Comparison of ENCODE assay signal across 8 cellular contexts in genomic region chr9:37464006-37464405, GRCh38. TPM values are rescaled to one million over a fixed set of nuclear protein-coding genes. Genes with fewer than 3 reads are reported as not detected.
DNase-seq lines count a peak whose midpoint lies in the region; ATAC-seq, FAIRE-seq and TF ChIP-seq lines count a peak whose summit lies in the region.

No MANE protein-coding gene starts in this region.

- DNase-seq in left ventricle myocardium inferior (no peak), cardiac septum (ENCODE audit: low spot score) (no peak), K562 (ENCODE audit: extremely low read depth in 1 of 4, low spot score in 3 of 4) (no peak), mesenchymal stem cell (peak; percentile 32), uterus (no peak), NCI-H2029 (lab: John Stamatoyannopoulos, UW) (no peak), NCI-H748 (lab: John Stamatoyannopoulos, UW; ENCODE audit: unreplicated experiment) (no peak), hepatic stellate cell (ENCODE audit: low spot score) (no peak)

- H3K14ac ChIP-seq in mesenchymal stem cell (ENCODE audit: low read length in 2 of 2), result no peak overlapping the region

- TF ChIP-seq EP300 in K562 (IDR thresholded peaks at IDR 0.05; ENCODE audit: low read length), result no peak

- in situ Hi-C loops in K562 (cut with MboI), result no loop called here

- no peak overlapping the region for H3K23ac ChIP-seq in mesenchymal stem cell (ENCODE audit: low read length in 2 of 2)

- no peak for ATAC-seq in K562

- TF ChIP-seq RAD21 in K562 (CRISPR knock-in tag; conservative IDR thresholded peaks at IDR 0.05 in 1 of 2, IDR thresholded peaks at IDR 0.05 in 1 of 2), result no peak

- no peak overlapping the region for H2BK120ac ChIP-seq in mesenchymal stem cell (ENCODE audit: low read depth, low read length)

- intact Hi-C loops in left ventricle myocardium inferior (cut with micrococcal nuclease), result no loop called here
- intact Hi-C loops in cardiac septum (cut with DNase I), result no loop called here
- intact Hi-C loops in K562 (cut with micrococcal nuclease), result no loop called here
- intact Hi-C loops in uterus (cut with DNase I; ENCODE audit: low total_unique reads), result no loop called here

- H4K8ac ChIP-seq in mesenchymal stem cell (ENCODE audit: low read length), result no peak overlapping the region

- H2AK5ac ChIP-seq in mesenchymal stem cell (ENCODE audit: low read length, severe bottlenecking), result no peak overlapping the region

- H2AFZ ChIP-seq in K562 (ENCODE audit: low read depth, low read length), result no peak overlapping the region
- H2AFZ ChIP-seq in mesenchymal stem cell (ENCODE audit: low read depth, low read length), result no peak overlapping the region

- H3K4me2 ChIP-seq in K562 (ENCODE audit: insufficient read depth, low read length), result peak overlapping the region; percentile 91
- H3K4me2 ChIP-seq in mesenchymal stem cell (ENCODE audit: low read length, poor library complexity, severe bottlenecking), result peak overlapping the region; percentile 86

- POLR2A ChIA-PET in K562 (lab: Yijun Ruan, JAX), result interaction anchor here (0.6 to 6.0 kb wide), 4 partner anchors 12 to 643 kb away, joined by 3 to 65 read pairs (median 4); no protein-coding TSS in a partner anchor

- H2BK15ac ChIP-seq in mesenchymal stem cell (ENCODE audit: low read depth, poor library complexity, severe bottlenecking), result no peak overlapping the region

- H3K9me3 ChIP-seq in left ventricle myocardium inferior (replicated peaks), result no peaks in the 10 kb centered on the region
- H3K9me3 ChIP-seq in K562 (replicated peaks; ENCODE audit: control insufficient read depth, insufficient read depth, low read depth, low read length), result no peaks in the 10 kb centered on the region
- H3K9me3 ChIP-seq in mesenchymal stem cell (ENCODE audit: control insufficient read depth, low read length), result no peaks in the 10 kb centered on the region
- no peaks in the 10 kb centered on the region for H3K9me3 ChIP-seq in uterus

- peak overlapping the region; percentile 99 for H3K4me3 ChIP-seq in left ventricle myocardium inferior
- peak overlapping the region; percentile 65 for H3K4me3 ChIP-seq in K562
- H3K4me3 ChIP-seq in mesenchymal stem cell (ENCODE audit: insufficient read depth in 1 of 2, low read depth in 1 of 2, low read length in 2 of 2), result peak overlapping the region in 1 of 2 experiments; percentile 98
- H3K4me3 ChIP-seq in uterus, result peak overlapping the region; percentile 67 to 92

- no peaks in the 10 kb centered on the region for H4K20me1 ChIP-seq in K562 (replicated peaks; ENCODE audit: control insufficient read depth, insufficient read depth, low read length)

- peak overlapping the region; percentile 100 for H3K27ac ChIP-seq in left ventricle myocardium inferior (replicated peaks)
- peak overlapping the region; percentile 95; the same call in 2 of the 3 replicates for H3K27ac ChIP-seq in K562 (ENCODE audit: extremely low read depth, low read depth, low read length)
- no peak overlapping the region for H3K27ac ChIP-seq in mesenchymal stem cell (ENCODE audit: low read length, poor library complexity, severe bottlenecking)
- H3K27ac ChIP-seq in uterus, result peak overlapping the region in 1 of 2 donors; percentile 93

- no TSS peak for BruUV-seq in K562 (replicated peaks; lab: Mats Ljungman, UMichigan)

- H3K4me1 ChIP-seq in left ventricle myocardium inferior (peaks cover 57% of the 10 kb centered on the region), K562 (replicated peaks in 1 of 2; ENCODE audit: control insufficient read depth in 2 of 2, insufficient read depth in 2 of 2, low read length in 2 of 2) (peaks cover 16 to 28% of the 10 kb centered on the region in 2 experiments), mesenchymal stem cell (ENCODE audit: control insufficient read depth, insufficient read depth, low read depth, low read length) (peaks cover 7% of the 10 kb centered on the region), uterus (peaks cover 0 to 5% of the 10 kb centered on the region in 2 donors)

- H3K79me1 ChIP-seq in mesenchymal stem cell (replicated peaks; ENCODE audit: low read length, poor library complexity, severe bottlenecking), result peaks cover 4% of the 10 kb centered on the region

- no peak overlapping the region for H4K91ac ChIP-seq in mesenchymal stem cell (ENCODE audit: low read length)

- H2BK5ac ChIP-seq in mesenchymal stem cell (ENCODE audit: low read depth, low read length, poor library complexity, severe bottlenecking), result no peak overlapping the region

- CTCF ChIA-PET in K562 (lab: Yijun Ruan, JAX; ENCODE audit: low intra/inter-chr PET ratio), result interaction anchor here (0.6 kb wide), 1 partner anchor 9 kb away, joined by 6 read pairs; no protein-coding TSS in a partner anchor

- no peak overlapping the region for H3K4ac ChIP-seq in mesenchymal stem cell (ENCODE audit: low read depth in 1 of 2, low read length in 2 of 2)

- no peaks in the 10 kb centered on the region for H3K9me1 ChIP-seq in K562 (ENCODE audit: control insufficient read depth, insufficient read depth, low read length)

- no peak for TF ChIP-seq CTCF in left ventricle myocardium inferior (IDR thresholded peaks at IDR 0.05; ENCODE audit: borderline replicate concordance)
- TF ChIP-seq CTCF in K562 (IDR thresholded peaks at IDR 0.05 in 2 of 3, conservative IDR thresholded peaks at IDR 0.05 in 1 of 3; ENCODE audit: insufficient read depth in 2 of 3, low read depth in 1 of 3, low read length in 3 of 3), result no peak
- no peak for TF ChIP-seq CTCF in uterus (IDR thresholded peaks at IDR 0.05)

- no peak overlapping the region for H3K18ac ChIP-seq in mesenchymal stem cell (ENCODE audit: low read depth in 1 of 2, low read length in 2 of 2)

- TF ChIP-seq POLR2A in K562 (conservative IDR thresholded peaks at IDR 0.05) (no peak), uterus (IDR thresholded peaks at IDR 0.05) (no peak)

- H2BK12ac ChIP-seq in mesenchymal stem cell (ENCODE audit: low read length in 2 of 2), result no peak overlapping the region

- WGBS in K562 (ENCODE audit: insufficient coverage, low coverage, missing lambda C conversion rate), result 7% methylated on average over 3 of the region's 3 CpGs
- WGBS in mesenchymal stem cell, result 33% methylated on average over 2 of the region's 3 CpGs

- peaks cover 53% of the 10 kb centered on the region for H3K79me2 ChIP-seq in K562 (ENCODE audit: control insufficient read depth, insufficient read depth, low read length)

- H3K27me3 ChIP-seq in left ventricle myocardium inferior (ENCODE audit: low read depth) (no peaks in the 10 kb centered on the region), K562 (ENCODE audit: control insufficient read depth in 2 of 2, insufficient read depth in 2 of 2, low read length in 2 of 2) (no peaks in the 10 kb centered on the region), mesenchymal stem cell (ENCODE audit: control insufficient read depth in 1 of 2, insufficient read depth in 1 of 2, low read length in 2 of 2) (no peaks in the 10 kb centered on the region), uterus (no peaks in the 10 kb centered on the region)

- H3K36me3 ChIP-seq in left ventricle myocardium inferior (no peaks in the 10 kb centered on the region), K562 (ENCODE audit: control insufficient read depth, insufficient read depth, low read length) (peaks cover 10% of the 10 kb centered on the region; the same call in 1 of the 3 replicates), mesenchymal stem cell (ENCODE audit: control insufficient read depth in 1 of 2, insufficient read depth in 2 of 2, low read depth in 1 of 2, low read length in 2 of 2) (peaks cover 0 to 4% of the 10 kb centered on the region in 2 experiments), uterus (no peaks in the 10 kb centered on the region)

- FAIRE-seq in K562 (lab: Jason Lieb, UNC), result no peak

- H3K9ac ChIP-seq in K562 (ENCODE audit: insufficient read depth in 1 of 2, low read depth in 2 of 2, low read length in 2 of 2) (peak overlapping the region in 1 of 2 experiments; percentile 89; a peak in 3 of 4 replicates), mesenchymal stem cell (ENCODE audit: low read length) (peak overlapping the region; percentile 99)

RNA-seq across cellular contexts. Expression of gene ZBTB5, which starts 1.2 kb away (rescaled TPM):
- total RNA-seq in left ventricle myocardium inferior, result 4.9 TPM
- total RNA-seq in cardiac septum, result 7.2 TPM
- 41.8 and 45.3 TPM in 2 replicates for total RNA-seq in K562 (2011; cell fraction: chromatin; rRNA removed; ENCODE audit: low replicate concordance)
- 38.3 and 44.4 TPM in 2 replicates for total RNA-seq in K562 (2011; cell fraction: nucleolus; rRNA removed)
- 44.4 and 47.6 TPM in 2 replicates for total RNA-seq in K562 (2011; cell fraction: nucleoplasm; rRNA removed)
- 14.8 and 15.1 TPM in 2 replicates for total RNA-seq in K562 (2014; rRNA removed)
- 14.8 and 15.3 TPM in 2 replicates for total RNA-seq in K562 (2014; rRNA removed; fragmentation: Illumina TruSeq; extraction: Trizol)
- 14.4 and 15.5 TPM in 2 replicates for total RNA-seq in K562 (2015; rRNA removed; fragmentation: Illumina TruSeq; extraction: Trizol)
- total RNA-seq in K562 (2021), result 16.6 and 18.9 TPM in 2 replicates
- polyA plus RNA-seq in K562 (2011; rRNA removed), result 43.2 and 46.6 TPM in 2 replicates
- polyA plus RNA-seq in K562 (2011; cell fraction: cytosol; rRNA removed), result 33.1 and 42.6 TPM in 2 replicates
- polyA plus RNA-seq in K562 (2011; cell fraction: nucleus; rRNA removed), result 43.6 and 54.0 TPM in 2 replicates
- 13.7 and 13.8 TPM in 2 replicates for polyA plus RNA-seq in K562 (2012)
- 20.1 and 21.2 TPM in 2 replicates for polyA plus RNA-seq in K562 (2014; fragmentation: Illumina TruSeq; extraction: Trizol)
- 1 to 10 TPM; 2.3 to 4.7 TPM for polyA plus RNA-seq in K562 (2014; fragmentation: Nextera tagmentation; extraction: Ambion mirVana)
- 16.3 and 16.9 TPM in 2 replicates for polyA plus RNA-seq in K562 (2014; rRNA removed)
- 43.5 and 52.8 TPM in 2 replicates for polyA minus RNA-seq in K562 (2011; rRNA and poly(A)+ RNA removed)
- polyA minus RNA-seq in K562 (2011; cell fraction: cytosol; rRNA and poly(A)+ RNA removed), result 15.8 and 19.3 TPM in 2 replicates
- 20.2 and 29.5 TPM in 2 replicates for polyA minus RNA-seq in K562 (2011; cell fraction: nucleus; rRNA and poly(A)+ RNA removed)
- 6.0 TPM for polyA plus RNA-seq in mesenchymal stem cell (2013, experiment 1 of 2)
- polyA plus RNA-seq in mesenchymal stem cell (2013, experiment 2 of 2), result 5.9 TPM
- total RNA-seq in uterus, result 10 to 100 TPM in 3 of 4 donors, 1 to 10 TPM in 1; 6.5 to 22.0 (median 13.3) TPM

RNA-seq across cellular contexts. Expression of gene POLR1E, which starts 21.7 kb away (rescaled TPM):
- total RNA-seq in left ventricle myocardium inferior (15.8 TPM), cardiac septum (18.8 TPM), K562 (2014; rRNA removed) (61.1 and 70.2 TPM in 2 replicates), K562 (2014; rRNA removed; fragmentation: Illumina TruSeq; extraction: Trizol) (102 and 104 TPM in 2 replicates), K562 (2015; rRNA removed; fragmentation: Illumina TruSeq; extraction: Trizol) (82.0 and 85.0 TPM in 2 replicates), K562 (2021) (69.0 and 73.1 TPM in 2 replicates), uterus (10 to 100 TPM; 13.2 to 42.7 (median 35.8) TPM)
- 50.0 and 70.5 TPM in 2 replicates for total RNA-seq in K562 (2011; cell fraction: chromatin; rRNA removed; ENCODE audit: low replicate concordance)
- 44.6 and 55.7 TPM in 2 replicates for total RNA-seq in K562 (2011; cell fraction: nucleolus; rRNA removed)
- 43.4 and 44.5 TPM in 2 replicates for total RNA-seq in K562 (2011; cell fraction: nucleoplasm; rRNA removed)
- polyA plus RNA-seq in K562 (2011; rRNA removed) (70.3 and 95.1 TPM in 2 replicates), K562 (2014; fragmentation: Illumina TruSeq; extraction: Trizol) (89.6 and 91.7 TPM in 2 replicates), K562 (2014; fragmentation: Nextera tagmentation; extraction: Ambion mirVana) (10 to 100 TPM; 18.9 to 39.4 TPM), K562 (2014; rRNA removed) (74.4 and 85.6 TPM in 2 replicates)
- 41.3 and 55.7 TPM in 2 replicates for polyA plus RNA-seq in K562 (2011; cell fraction: cytosol; rRNA removed)
- polyA plus RNA-seq in K562 (2011; cell fraction: nucleus; rRNA removed), result 23.3 and 26.4 TPM in 2 replicates
- polyA plus RNA-seq in K562 (2012), result 52.5 and 66.7 TPM in 2 replicates
- 104 and 115 TPM in 2 replicates for polyA minus RNA-seq in K562 (2011; rRNA and poly(A)+ RNA removed)
- polyA minus RNA-seq in K562 (2011; cell fraction: cytosol; rRNA and poly(A)+ RNA removed), result 34.6 and 39.5 TPM in 2 replicates
- 23.8 and 26.3 TPM in 2 replicates for polyA minus RNA-seq in K562 (2011; cell fraction: nucleus; rRNA and poly(A)+ RNA removed)
- 11.0 TPM for polyA plus RNA-seq in mesenchymal stem cell (2013, experiment 1 of 2)
- 10.2 TPM for polyA plus RNA-seq in mesenchymal stem cell (2013, experiment 2 of 2)

RNA-seq across cellular contexts. Expression of gene GRHPR, which starts 41.5 kb away (rescaled TPM):
- total RNA-seq in left ventricle myocardium inferior (104 TPM), cardiac septum (102 TPM), K562 (2014; rRNA removed) (142 and 188 TPM in 2 replicates), K562 (2014; rRNA removed; fragmentation: Illumina TruSeq; extraction: Trizol) (60.4 and 81.2 TPM in 2 replicates), K562 (2015; rRNA removed; fragmentation: Illumina TruSeq; extraction: Trizol) (124 and 128 TPM in 2 replicates), K562 (2021) (120 TPM in 2 replicates), uterus (100 to 1,000 TPM in 2 of 4 donors, 10 to 100 TPM in 2; 81.7 to 135 (median 112) TPM)
- total RNA-seq in K562 (2011; cell fraction: chromatin; rRNA removed; ENCODE audit: low replicate concordance), result 153 and 249 TPM in 2 replicates
- total RNA-seq in K562 (2011; cell fraction: nucleolus; rRNA removed), result 152 and 167 TPM in 2 replicates
- total RNA-seq in K562 (2011; cell fraction: nucleoplasm; rRNA removed), result 169 and 188 TPM in 2 replicates
- polyA plus RNA-seq in K562 (2011; rRNA removed) (140 and 170 TPM in 2 replicates), K562 (2014; fragmentation: Illumina TruSeq; extraction: Trizol) (108 and 122 TPM in 2 replicates), K562 (2014; fragmentation: Nextera tagmentation; extraction: Ambion mirVana) (10 to 100 TPM; 38.9 to 59.0 TPM), K562 (2014; rRNA removed) (144 and 164 TPM in 2 replicates)
- 244 and 362 TPM in 2 replicates for polyA plus RNA-seq in K562 (2011; cell fraction: cytosol; rRNA removed)
- polyA plus RNA-seq in K562 (2011; cell fraction: nucleus; rRNA removed), result 198 and 228 TPM in 2 replicates
- polyA plus RNA-seq in K562 (2012), result 125 and 212 TPM in 2 replicates
- polyA minus RNA-seq in K562 (2011; rRNA and poly(A)+ RNA removed), result 88.7 and 103 TPM in 2 replicates
- polyA minus RNA-seq in K562 (2011; cell fraction: cytosol; rRNA and poly(A)+ RNA removed), result 76.4 and 82.6 TPM in 2 replicates
- 75.5 and 95.9 TPM in 2 replicates for polyA minus RNA-seq in K562 (2011; cell fraction: nucleus; rRNA and poly(A)+ RNA removed)
- 93.4 TPM for polyA plus RNA-seq in mesenchymal stem cell (2013, experiment 1 of 2)
- polyA plus RNA-seq in mesenchymal stem cell (2013, experiment 2 of 2), result 94.1 TPM
